13 cellular contexts compared by ENCODE assay signal in genomic region chr22:41542224-41542623, GRCh38. TPM values are rescaled to one million over a fixed set of nuclear protein-coding genes. Genes with fewer than 3 reads are reported as not detected.
A peak's percentile ranks its signal among the peaks of the same experiment; 100 is the strongest.
DNase-seq lines count a peak whose midpoint lies in the region; ATAC-seq lines count a peak whose summit lies in the region.
"Had no signal": no experiment of that assay in that cellular context is flagged by ENCODE, and none has a peak within 500 bp of the region (broad histone marks: within the 10 kb centered on the region; RNA-seq: fewer than 3 reads in every experiment).

No MANE protein-coding gene starts in this region.

- peaks cover 34% of the 10 kb centered on the region for H3K4me1 Mint-ChIP-seq in activated CD8-positive, alpha-beta T cell treated with anti-CD3 and anti-CD28 coated beads, Interleukin-2, amount 10 ng/mL, durations not matched to agents 7 days and 5 days (ENCODE audit: low read depth)

- no peaks in the 10 kb centered on the region for H3K27me3 ChIP-seq in ACC112 (ENCODE audit: insufficient read depth, low read length)
- H3K27me3 ChIP-seq in layer of hippocampus (ENCODE audit: control insufficient read depth, insufficient read depth, low read length) = no peaks in the 10 kb centered on the region
- H3K27me3 ChIP-seq in effector memory CD4-positive, alpha-beta T cell (replicated peaks; ENCODE audit: control insufficient read depth, insufficient read depth, low read length, poor library complexity, severe bottlenecking) = no peaks in the 10 kb centered on the region
- H3K27me3 ChIP-seq: right atrium auricular region, SJCRH30 had no signal

- H2AFZ ChIP-seq in ACC112 (ENCODE audit: low read length, unreplicated experiment) = no peak overlapping the region

- no peaks in the 10 kb centered on the region for H3K9me3 ChIP-seq in effector memory CD4-positive, alpha-beta T cell (ENCODE audit: control insufficient read depth, low read length)
- H3K9me3 ChIP-seq: right atrium auricular region, SJCRH30 had no signal

- no peaks in the 10 kb centered on the region for H3K36me3 ChIP-seq in ACC112 (ENCODE audit: insufficient read depth, low read length)
- H3K36me3 ChIP-seq in effector memory CD4-positive, alpha-beta T cell (ENCODE audit: control insufficient read depth, insufficient read depth, low read length) = peaks cover 6% of the 10 kb centered on the region
- H3K36me3 ChIP-seq: right atrium auricular region, SJCRH30 had no signal

- peaks cover 21% of the 10 kb centered on the region for H3K36me3 Mint-ChIP-seq in activated CD8-positive, alpha-beta T cell treated with anti-CD3 and anti-CD28 coated beads, Interleukin-2, amount 10 ng/mL, durations not matched to agents 7 days and 5 days (ENCODE audit: low read depth)

- peaks cover 5% of the 10 kb centered on the region for H3K4me1 ChIP-seq in ACC112 (ENCODE audit: control insufficient read depth, insufficient read depth, low read length, unreplicated experiment)
- H3K4me1 ChIP-seq in effector memory CD4-positive, alpha-beta T cell (ENCODE audit: control insufficient read depth, insufficient read depth, low read length, poor library complexity, severe bottlenecking) = peaks cover 13% of the 10 kb centered on the region

- H3K27me3 Mint-ChIP-seq in activated CD8-positive, alpha-beta T cell treated with anti-CD3 and anti-CD28 coated beads, Interleukin-2, amount 10 ng/mL, durations not matched to agents 7 days and 5 days (ENCODE audit: low read depth) = peaks cover 2% of the 10 kb centered on the region

- H3K79me2 ChIP-seq in ACC112 (ENCODE audit: control insufficient read depth, insufficient read depth, low read length, unreplicated experiment) = peaks cover 39% of the 10 kb centered on the region

- no peak overlapping the region for H3K27ac ChIP-seq in ACC112 (ENCODE audit: low read depth, low read length)
- peak overlapping the region; percentile 92 for H3K27ac ChIP-seq in layer of hippocampus (ENCODE audit: low read depth, low read length)
- H3K27ac ChIP-seq in effector memory CD4-positive, alpha-beta T cell (ENCODE audit: insufficient read depth, low read length, poor library complexity, severe bottlenecking) = no peak overlapping the region
- H3K27ac ChIP-seq: right atrium auricular region, SJCRH30 had no signal

- peak overlapping the region; percentile 95 for H3K27ac Mint-ChIP-seq in activated CD8-positive, alpha-beta T cell treated with anti-CD3 and anti-CD28 coated beads, Interleukin-2, amount 10 ng/mL, durations not matched to agents 7 days and 5 days

- H3K4me3 Mint-ChIP-seq in activated CD8-positive, alpha-beta T cell treated with anti-CD3 and anti-CD28 coated beads, Interleukin-2, amount 10 ng/mL, durations not matched to agents 7 days and 5 days = peak overlapping the region; percentile 95

- no peak for ATAC-seq in activated CD8-positive, alpha-beta T cell treated with anti-CD3 and anti-CD28 coated beads, Interleukin-2, amount 10 ng/mL, durations not matched to agents 7 days and 5 days
- ATAC-seq in activated CD4-positive, CD25-positive, alpha-beta regulatory T cell treated with anti-CD3 and anti-CD28 coated beads, Interleukin-2, amount 50 U/mL, for 24 hours = no peak

- no peak for DNase-seq in activated CD8-positive, alpha-beta T cell treated with anti-CD3 and anti-CD28 coated beads, Interleukin-2, amount 10 ng/mL, durations not matched to agents 7 days and 5 days
- no peak for DNase-seq in effector memory CD4-positive, alpha-beta T cell
- DNase-seq in DMS153 (lab: John Stamatoyannopoulos, UW) (no peak), kidney tubule cell (ENCODE audit: low spot score) (no peak)
- DNase-seq: central memory CD4-positive, alpha-beta T cell; foreskin fibroblast; NCI-H226; SJCRH30 had no signal

- no peaks in the 10 kb centered on the region for H3K9me3 Mint-ChIP-seq in activated CD8-positive, alpha-beta T cell treated with anti-CD3 and anti-CD28 coated beads, Interleukin-2, amount 10 ng/mL, durations not matched to agents 7 days and 5 days (ENCODE audit: insufficient read depth)

- CTCF ChIA-PET in activated CD8-positive, alpha-beta T cell treated with anti-CD3 and anti-CD28 coated beads, Interleukin-2, amount 10 ng/mL, durations not matched to agents 7 days and 5 days (lab: Charles Lee) = interaction anchor here (1.0 to 2.1 kb wide), 2 partner anchors 10 to 15 kb away, joined by 5 to 13 read pairs; no protein-coding TSS in a partner anchor

- 0 out of 2 replicates have a peak overlapping the region, but pooled peaks have one; percentile 96 for H3K4me3 ChIP-seq in ACC112 (ENCODE audit: low read depth, low read length)
- H3K4me3 ChIP-seq in GM08714 (ENCODE audit: low read length) = peak overlapping the region; percentile 7; the same call in 1 of the 2 replicates
- no peak overlapping the region for H3K4me3 ChIP-seq in effector memory CD4-positive, alpha-beta T cell (ENCODE audit: insufficient read depth, low read depth, low read length, poor library complexity, severe bottlenecking)
- H3K4me3 ChIP-seq: SJCRH30 had no signal

- POLR2A ChIA-PET in activated CD8-positive, alpha-beta T cell treated with anti-CD3 and anti-CD28 coated beads, Interleukin-2, amount 10 ng/mL, durations not matched to agents 7 days and 5 days (lab: Charles Lee) = no interaction called here

RNA-seq across cellular contexts. Expression of gene POLR3H, which starts 2.0 kb away (rescaled TPM):
- total RNA-seq in activated CD8-positive, alpha-beta T cell treated with anti-CD3 and anti-CD28 coated beads, Interleukin-2, amount 10 ng/mL, durations not matched to agents 7 days and 5 days = 10 to 100 TPM; 31.3 to 31.9 TPM

RNA-seq across cellular contexts. Expression of gene CSDC2, which starts 18.6 kb away (rescaled TPM):
- not detected for total RNA-seq in activated CD8-positive, alpha-beta T cell treated with anti-CD3 and anti-CD28 coated beads, Interleukin-2, amount 10 ng/mL, durations not matched to agents 7 days and 5 days

RNA-seq across cellular contexts. Expression of gene PMM1, which starts 47.4 kb away (rescaled TPM):
- total RNA-seq in activated CD8-positive, alpha-beta T cell treated with anti-CD3 and anti-CD28 coated beads, Interleukin-2, amount 10 ng/mL, durations not matched to agents 7 days and 5 days = 10 to 100 TPM; 37.5 to 38.2 TPM
